In the genomic region with DNA sequence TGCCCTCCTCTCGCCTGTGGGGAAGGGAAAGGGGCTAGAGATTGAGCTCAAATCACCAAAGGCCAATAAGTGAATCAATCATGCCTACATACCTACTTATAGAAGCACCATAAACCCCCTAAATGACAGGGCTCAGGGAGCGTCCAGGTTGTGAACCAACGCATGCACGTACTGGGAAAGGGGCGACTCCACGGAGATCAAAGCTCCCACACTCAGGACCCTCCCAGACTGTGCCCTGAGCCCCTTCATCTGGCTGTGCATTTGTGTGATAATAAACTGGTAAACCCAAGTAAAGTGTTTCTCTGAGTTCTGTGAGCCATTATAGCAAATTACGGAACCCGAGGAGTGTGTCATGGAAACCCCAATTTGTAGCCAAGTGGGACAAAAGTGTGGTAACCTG, we compare ENCODE assay signal across 9 cellular contexts.
"Had no signal": no experiment of that assay in that cellular context is flagged by ENCODE, and none has a peak within 500 bp of the region (broad histone marks: within the 10 kb centered on the region; RNA-seq: fewer than 3 reads in every experiment).

No MANE protein-coding gene starts in this region.

- H3K27ac ChIP-seq: GM23248, HL-60 had no signal

- H3K9me3 ChIP-seq: HAP-1 had no signal

- H3K4me3 ChIP-seq: GM23248, HAP-1 had no signal

- ATAC-seq: HCT116, HepG2 had no signal

- H3K4me1 ChIP-seq: HAP-1 had no signal

- DNase-seq: GM23248, GOT3, H7, HFFc6, KBM-7 had no signal
